6 cellular contexts compared by ENCODE assay signal in the genomic region with DNA sequence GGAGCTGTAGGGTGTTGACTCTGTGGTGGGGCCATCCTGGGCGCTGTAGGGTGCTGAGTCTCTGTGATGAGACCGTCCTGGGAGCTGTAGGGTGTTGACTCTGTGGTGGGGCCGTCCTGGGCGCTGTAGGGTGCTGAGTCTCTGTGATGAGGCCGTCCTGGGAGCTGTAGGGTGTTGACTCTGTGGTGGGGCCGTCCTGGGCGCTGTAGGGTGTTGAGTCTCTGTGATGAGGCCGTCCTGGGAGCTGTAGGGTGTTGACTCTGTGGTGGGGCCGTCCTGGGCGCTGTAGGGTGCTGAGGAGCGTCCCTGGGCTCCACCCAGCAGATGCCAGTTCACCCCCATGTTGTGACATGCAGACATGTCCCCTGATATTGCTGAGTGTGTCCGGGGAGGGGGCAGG. TPM values are rescaled to one million over a fixed set of nuclear protein-coding genes. Genes with fewer than 3 reads are reported as not detected.
DNase-seq lines count a peak whose midpoint lies in the region; ATAC-seq and TF ChIP-seq lines count a peak whose summit lies in the region.
"Not testable (repeated sequence)": the region's sequence is repeated elsewhere in the genome, so short reads cannot be mapped to it uniquely, and the experiment has no call there.

No MANE protein-coding gene starts in this region.

- not testable (repeated sequence) for H3K4me1 ChIP-seq in H9 (ENCODE audit: insufficient read depth, low read length); lower lobe of right lung; spleen

- H3K79me2 ChIP-seq in H9 (ENCODE audit: insufficient read depth, low read length): not testable (repeated sequence)

- H3K27me3 Mint-ChIP-seq in H9 (ENCODE audit: low read depth) (peaks cover 50% of the 10 kb centered on the region), chondrocyte (ENCODE audit: low read depth) (peaks cover 26% of the 10 kb centered on the region)

- H3K9ac ChIP-seq in H9 (ENCODE audit: extremely low read depth, insufficient read length, low read length): not testable (repeated sequence)

- H4K8ac ChIP-seq in H9 (replicated peaks; ENCODE audit: insufficient read length, low read depth, low read length): not testable (repeated sequence)

- not testable (repeated sequence) for H3K27ac ChIP-seq in H9 (ENCODE audit: insufficient read length, low read depth, low read length); lower lobe of right lung; spleen

- TF ChIP-seq CTCF in H9 (conservative IDR thresholded peaks at IDR 0.05); chondrocyte (IDR thresholded peaks at IDR 0.05); lower lobe of right lung (IDR thresholded peaks at IDR 0.05); spleen (IDR thresholded peaks at IDR 0.05 in 8 of 11, conservative IDR thresholded peaks at IDR 0.05 in 3 of 11): not testable (repeated sequence)

- not testable (repeated sequence) for H2BK15ac ChIP-seq in H9 (ENCODE audit: low read depth, low read length)

- H3K9me3 ChIP-seq in H9 (ENCODE audit: control insufficient read depth, low read depth, low read length); lower lobe of right lung; spleen: not testable (repeated sequence)

- not testable (repeated sequence) for H3K27ac Mint-ChIP-seq in H9; chondrocyte (ENCODE audit: unreplicated experiment)

- H3K4me1 Mint-ChIP-seq in H9: peaks cover 6 to 15% of the 10 kb centered on the region in 2 experiments
- H3K4me1 Mint-ChIP-seq in chondrocyte (ENCODE audit: low read depth): not testable (repeated sequence)

- intact Hi-C loops in cardiac septum (cut with DNase I); lower lobe of right lung (cut with DNase I); sciatic nerve (cut with DNase I); spleen (cut with DNase I; ENCODE audit: low total_unique reads): not testable (repeated sequence)

- not testable (repeated sequence) for H3K14ac ChIP-seq in H9 (ENCODE audit: insufficient read depth, low read length)

- H3K79me1 ChIP-seq in H9 (ENCODE audit: insufficient read depth, low read depth, low read length, poor library complexity, severe bottlenecking): not testable (repeated sequence)

- H2AK5ac ChIP-seq in H9 (ENCODE audit: insufficient read length, low read length): not testable (repeated sequence)

- ATAC-seq in lower lobe of right lung, sciatic nerve: not testable (repeated sequence)

- H3K27me3 ChIP-seq in H9 (ENCODE audit: insufficient read depth, low read length): not testable (repeated sequence)
- peaks cover 14% of the 10 kb centered on the region for H3K27me3 ChIP-seq in lower lobe of right lung (ENCODE audit: low read depth)
- peaks cover 0 to 26% (median 7%) of the 10 kb centered on the region in 7 donors for H3K27me3 ChIP-seq in spleen (replicated peaks in 1 of 7)

- H3K4ac ChIP-seq in H9 (ENCODE audit: low read depth, low read length): not testable (repeated sequence)

- not testable (repeated sequence) for H3K9me3 Mint-ChIP-seq in H9; chondrocyte (ENCODE audit: low read depth)

- H3K23ac ChIP-seq in H9 (ENCODE audit: insufficient read length, low read depth, low read length): not testable (repeated sequence)

- H3K4me3 ChIP-seq in lower lobe of right lung, spleen: not testable (repeated sequence)

- not testable (repeated sequence) for H3K4me2 ChIP-seq in H9 (ENCODE audit: insufficient read depth, insufficient read length, low read length)

- no CpG with 5 or more reads among the region's 12 CpGs for WGBS in H9 (ENCODE audit: extremely low coverage, insufficient read length, low lambda C conversion rate)
- 81 to 92% (median 85%) methylated on average over 5 to 12 of the region's 12 CpGs for WGBS in spleen, 5 donors

- H3K4me3 Mint-ChIP-seq in H9; chondrocyte (ENCODE audit: unreplicated experiment): not testable (repeated sequence)

- not testable (repeated sequence) for H3K36me3 ChIP-seq in lower lobe of right lung, spleen

- H4K5ac ChIP-seq in H9 (ENCODE audit: insufficient read length, low read depth, low read length): not testable (repeated sequence)

- H2AFZ ChIP-seq in H9 (ENCODE audit: low read length): not testable (repeated sequence)

- not testable (repeated sequence) for H3K36me3 Mint-ChIP-seq in H9 (ENCODE audit: insufficient read depth in 1 of 3, low read depth in 3 of 3); chondrocyte (ENCODE audit: low read depth)

- not testable (repeated sequence) for H2BK20ac ChIP-seq in H9 (ENCODE audit: low read depth, low read length, poor library complexity, severe bottlenecking)

- DNase-seq in H9: not testable (repeated sequence)
- DNase-seq in chondrocyte (ENCODE audit: low spot score) (peak; percentile 90), cardiac septum (ENCODE audit: low spot score) (peak; percentile 29), lower lobe of right lung (peak; percentile 21), sciatic nerve (ENCODE audit: low spot score) (peak; percentile 9), spleen (peak; percentile 35)

- not testable (repeated sequence) for H3K56ac ChIP-seq in H9 (ENCODE audit: insufficient read length, low read depth, low read length)

- not testable (repeated sequence) for H2BK120ac ChIP-seq in H9 (ENCODE audit: low read depth, low read length, poor library complexity, severe bottlenecking)

- H4K91ac ChIP-seq in H9 (ENCODE audit: insufficient read length, low read depth, low read length): peak overlapping the region; percentile 80

- not testable (repeated sequence) for H2BK12ac ChIP-seq in H9 (ENCODE audit: insufficient read length, low read depth, low read length)

- not testable (repeated sequence) for H3T11ph ChIP-seq in H9 (ENCODE audit: low read length)

- H4K20me1 ChIP-seq in H9 (ENCODE audit: control insufficient read depth, insufficient read depth, insufficient read length): not testable (repeated sequence)

- not testable (repeated sequence) for H3K23me2 ChIP-seq in H9 (ENCODE audit: insufficient read length, low read depth, low read length, poor library complexity, severe bottlenecking)

- TF ChIP-seq POLR2A in spleen (IDR thresholded peaks at IDR 0.05): not testable (repeated sequence)

- H2BK5ac ChIP-seq in H9 (ENCODE audit: insufficient read length, low read length): not testable (repeated sequence)

- H3K18ac ChIP-seq in H9 (ENCODE audit: insufficient read length, low read depth, low read length): not testable (repeated sequence)

RNA-seq across cellular contexts. Expression of a gene that starts 46.0 kb away (rescaled TPM):
- total RNA-seq in H9 (2021) (63.3 and 72.1 TPM in 2 replicates), chondrocyte (27.1 to 30.5 TPM (median 30.0 TPM) in 3 replicates), cardiac septum (128 TPM), lower lobe of right lung (11.2 TPM), sciatic nerve (35.4 TPM), spleen (10 to 100 TPM; 12.6 to 34.2 (median 24.4) TPM)
- 10 to 100 TPM; 27.0 to 62.2 (median 45.8) TPM for polyA plus RNA-seq in spleen
